6 cellular contexts compared by ENCODE assay signal in the genomic region with DNA sequence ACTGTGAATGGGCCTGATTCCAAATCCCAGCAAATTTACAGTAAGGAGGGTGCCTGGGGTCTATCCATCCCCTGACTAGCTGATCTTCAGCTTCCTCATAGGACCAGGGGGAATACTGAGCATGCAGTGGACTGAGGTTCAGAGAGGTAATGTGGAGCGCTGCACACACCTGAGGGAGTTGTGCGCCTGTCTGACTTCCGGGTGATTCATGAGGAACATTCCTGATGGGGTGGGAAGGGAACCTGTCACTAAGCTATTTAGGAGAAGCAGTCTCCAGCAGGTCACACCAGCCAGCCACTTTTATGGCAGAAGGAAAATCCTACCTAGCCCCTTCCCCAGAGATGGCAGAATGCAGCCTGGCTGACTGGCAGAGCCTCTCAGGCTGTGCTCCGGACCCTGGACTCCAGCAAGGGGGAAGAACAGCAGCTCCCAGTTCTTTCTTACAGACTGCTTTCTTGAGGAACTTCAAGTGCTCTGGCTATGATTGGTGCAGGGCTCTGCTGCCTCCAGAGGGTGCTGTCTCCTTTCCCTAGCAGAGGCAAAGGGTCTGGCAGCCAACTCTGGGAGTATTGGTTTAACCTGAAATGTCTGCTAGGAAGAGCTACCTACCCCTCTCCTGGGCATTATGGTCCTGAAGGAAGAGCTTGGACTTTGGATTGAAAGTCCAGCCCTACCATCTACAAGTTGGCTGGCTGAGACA. TPM values are rescaled to one million over a fixed set of nuclear protein-coding genes. Genes with fewer than 3 reads are reported as not detected.
"Had no signal": no experiment of that assay in that cellular context is flagged by ENCODE, and none has a peak within 500 bp of the region (broad histone marks: within the 10 kb centered on the region; RNA-seq: fewer than 3 reads in every experiment).

No MANE protein-coding gene starts in this region.

RNA-seq across cellular contexts. Expression of gene NPY4R2, which starts 2.5 kb away (rescaled TPM):
- total RNA-seq: activated CD4-positive, alpha-beta memory T cell treated with anti-CD3 and anti-CD28 coated beads, Interleukin-2, amount 10 ng/mL, durations not matched to agents 7 days and 5 days; activated T-cell treated with anti-CD3 and anti-CD28 coated beads, Interleukin-2, amount 50 U/mL, for 72 hours; ascending aorta; fibroblast of villous mesenchyme; myocyte; SK-MEL-5 had no signal
